ENCODE assay signal across 8 cellular contexts in the genomic region with DNA sequence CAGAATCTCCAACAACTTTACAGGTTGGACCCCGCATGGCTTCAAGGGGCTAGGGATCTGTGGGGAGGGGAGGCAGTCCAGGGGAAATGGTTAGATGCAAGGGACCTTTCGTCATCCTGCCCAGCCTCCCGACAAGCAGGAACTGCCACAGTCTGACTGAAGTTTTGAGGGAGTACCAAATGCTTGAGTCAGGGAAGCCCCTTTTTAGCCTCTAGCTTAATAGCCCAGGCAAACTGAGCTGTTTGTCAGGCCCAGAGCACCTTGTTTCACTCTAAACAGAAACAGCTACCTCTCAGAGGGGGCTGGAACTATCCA. TPM values are rescaled to one million over a fixed set of nuclear protein-coding genes. Genes with fewer than 3 reads are reported as not detected.
DNase-seq lines count a peak whose midpoint lies in the region; ATAC-seq and TF ChIP-seq lines count a peak whose summit lies in the region.

No MANE protein-coding gene starts in this region.

- intact Hi-C loops in stomach (cut with DNase I; ENCODE audit: low total_unique reads), result loop anchor here (5.0 kb wide), 2 partner anchors 209 to 284 kb away; partner anchors contain the start of genes AXDND1 and SOAT1

- no peaks in the 10 kb centered on the region for H3K27me3 ChIP-seq in BE2C
- no peaks in the 10 kb centered on the region for H3K27me3 ChIP-seq in stomach

- peak overlapping the region; percentile 93 for H3K27ac Mint-ChIP-seq in activated CD8-positive, alpha-beta T cell treated with anti-CD3 and anti-CD28 coated beads, Interleukin-2, amount 10 ng/mL, durations not matched to agents 7 days and 5 days

- H3K27me3 Mint-ChIP-seq in activated CD8-positive, alpha-beta T cell treated with anti-CD3 and anti-CD28 coated beads, Interleukin-2, amount 10 ng/mL, durations not matched to agents 7 days and 5 days (ENCODE audit: low read depth), result no peaks in the 10 kb centered on the region

- H3K9me3 ChIP-seq in BE2C (no peaks in the 10 kb centered on the region), stomach (no peaks in the 10 kb centered on the region)

- H3K4me1 Mint-ChIP-seq in activated CD8-positive, alpha-beta T cell treated with anti-CD3 and anti-CD28 coated beads, Interleukin-2, amount 10 ng/mL, durations not matched to agents 7 days and 5 days (ENCODE audit: low read depth), result peaks cover 30% of the 10 kb centered on the region

- ATAC-seq in HG03039 (IDR thresholded peaks at IDR 0.05; ENCODE audit: unreplicated experiment), result peak; percentile 1
- no peak for ATAC-seq in activated CD8-positive, alpha-beta T cell treated with anti-CD3 and anti-CD28 coated beads, Interleukin-2, amount 10 ng/mL, durations not matched to agents 7 days and 5 days
- ATAC-seq in GM19455 (IDR thresholded peaks at IDR 0.05; ENCODE audit: unreplicated experiment), result no peak

- H3K4me3 Mint-ChIP-seq in activated CD8-positive, alpha-beta T cell treated with anti-CD3 and anti-CD28 coated beads, Interleukin-2, amount 10 ng/mL, durations not matched to agents 7 days and 5 days, result peak overlapping the region; percentile 93

- WGBS in stomach, 5 donors, result 0 to 12% (median 6%) methylated on average over 3 of the region's 3 CpGs

- peak overlapping the region; percentile 79 to 94 (median 93) for H3K27ac ChIP-seq in stomach

- no peaks in the 10 kb centered on the region for H3K9me3 Mint-ChIP-seq in activated CD8-positive, alpha-beta T cell treated with anti-CD3 and anti-CD28 coated beads, Interleukin-2, amount 10 ng/mL, durations not matched to agents 7 days and 5 days (ENCODE audit: insufficient read depth)

- POLR2A ChIA-PET in activated CD8-positive, alpha-beta T cell treated with anti-CD3 and anti-CD28 coated beads, Interleukin-2, amount 10 ng/mL, durations not matched to agents 7 days and 5 days (lab: Charles Lee), result interaction anchor here (1.1 to 2.9 kb wide), 4 partner anchors 37 to 732 kb away, joined by 3 to 11 read pairs (median 4); partner anchors contain the start of genes AXDND1 and SOAT1

- H3K4me3 ChIP-seq in BE2C (ENCODE audit: low read depth, low read length), result peak overlapping the region; percentile 90
- peak overlapping the region; percentile 62 for H3K4me3 ChIP-seq in iPS-11a (ENCODE audit: low read depth, low read length)
- peak overlapping the region; percentile 77 to 93 (median 84) for H3K4me3 ChIP-seq in stomach

- DNase-seq in BE2C, result no peak
- peak; percentile 45 for DNase-seq in activated CD8-positive, alpha-beta T cell treated with anti-CD3 and anti-CD28 coated beads, Interleukin-2, amount 10 ng/mL, durations not matched to agents 7 days and 5 days
- DNase-seq in stomach, result no peak
- no peak for DNase-seq in AG20443 (ENCODE audit: low spot score)
- DNase-seq in NCI-H526 (lab: John Stamatoyannopoulos, UW), result no peak

- TF ChIP-seq CTCF in BE2C (IDR thresholded peaks at IDR 0.05; ENCODE audit: low read depth, low read length) (no peak), stomach (IDR thresholded peaks at IDR 0.05) (no peak)

- no peak for TF ChIP-seq EP300 in stomach (IDR thresholded peaks at IDR 0.05)

- peaks cover 32% of the 10 kb centered on the region for H3K36me3 Mint-ChIP-seq in activated CD8-positive, alpha-beta T cell treated with anti-CD3 and anti-CD28 coated beads, Interleukin-2, amount 10 ng/mL, durations not matched to agents 7 days and 5 days (ENCODE audit: low read depth)

- H3K36me3 ChIP-seq in BE2C (peaks cover 8% of the 10 kb centered on the region), stomach (peaks cover 8 to 29% (median 24%) of the 10 kb centered on the region in 4 donors)

- no peak for TF ChIP-seq POLR2A in stomach (IDR thresholded peaks at IDR 0.05)

- CTCF ChIA-PET in activated CD8-positive, alpha-beta T cell treated with anti-CD3 and anti-CD28 coated beads, Interleukin-2, amount 10 ng/mL, durations not matched to agents 7 days and 5 days (lab: Charles Lee), result interaction anchor here (0.9 to 1.6 kb wide), 5 partner anchors 43 to 732 kb away, joined by 3 to 5 read pairs (median 5); partner anchors contain the start of gene SOAT1

- H3K4me1 ChIP-seq in BE2C, result no peaks in the 10 kb centered on the region
- peaks cover 17 to 40% (median 28%) of the 10 kb centered on the region in 4 donors for H3K4me1 ChIP-seq in stomach

RNA-seq across cellular contexts. Expression of gene TOR3A, which starts 1.1 kb away (rescaled TPM):
- polyA plus RNA-seq in BE2C (2012; ENCODE audit: insufficient read depth, insufficient read length, low read depth), result 41.9 TPM
- total RNA-seq in activated CD8-positive, alpha-beta T cell treated with anti-CD3 and anti-CD28 coated beads, Interleukin-2, amount 10 ng/mL, durations not matched to agents 7 days and 5 days, result 10 to 100 TPM; 49.3 to 50.4 TPM
- 100 to 1,000 TPM in 1 of 5 donors, 10 to 100 TPM in 3, 1 to 10 TPM in 1; 5.3 to 285 (median 32.1) TPM for total RNA-seq in stomach
- 10 to 100 TPM in 2 of 3 donors, 1 to 10 TPM in 1; 8.2 to 13.3 (median 10.6) TPM for polyA plus RNA-seq in stomach

RNA-seq across cellular contexts. Expression of gene FAM20B, which starts 57.3 kb away (rescaled TPM):
- 10.0 TPM for polyA plus RNA-seq in BE2C (2012; ENCODE audit: insufficient read depth, insufficient read length, low read depth)
- 10 to 100 TPM; 28.6 to 29.4 TPM for total RNA-seq in activated CD8-positive, alpha-beta T cell treated with anti-CD3 and anti-CD28 coated beads, Interleukin-2, amount 10 ng/mL, durations not matched to agents 7 days and 5 days
- 10 to 100 TPM; 17.4 to 43.3 (median 26.3) TPM for total RNA-seq in stomach
- polyA plus RNA-seq in stomach, result 1 to 10 TPM; 8.1 to 9.2 (median 8.8) TPM
